In the genomic region with DNA sequence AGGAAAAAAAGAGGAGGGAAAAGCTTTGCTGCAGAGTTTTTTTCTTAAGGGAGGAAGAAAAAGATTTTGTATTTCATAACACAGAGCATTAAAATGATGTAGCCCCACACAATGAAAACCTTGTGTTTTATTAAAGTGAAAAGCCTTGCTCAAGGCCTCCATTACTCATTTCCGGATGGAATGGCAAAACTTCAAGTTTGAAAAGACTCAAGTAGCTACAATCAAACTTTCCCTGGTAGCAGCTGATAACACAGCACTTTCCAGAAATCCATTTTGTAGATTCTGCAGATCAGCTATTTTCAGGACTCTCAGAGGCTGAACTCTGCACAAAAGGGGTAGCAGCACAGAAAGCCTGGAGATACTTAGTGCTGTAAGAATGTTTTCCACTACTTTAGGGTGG, we compare ENCODE assay signal across 8 cellular contexts.
A peak's percentile ranks its signal among the peaks of the same experiment; 100 is the strongest.
DNase-seq lines count a peak whose midpoint lies in the region; ATAC-seq, FAIRE-seq and TF ChIP-seq lines count a peak whose summit lies in the region.

No MANE protein-coding gene starts in this region.

- H3K27me3 ChIP-seq in body of pancreas (no peaks in the 10 kb centered on the region), thoracic aorta (replicated peaks; ENCODE audit: insufficient read depth) (no peaks in the 10 kb centered on the region)

- CTCF ChIA-PET in activated CD8-positive, alpha-beta T cell treated with anti-CD3 and anti-CD28 coated beads, Interleukin-2, amount 10 ng/mL, durations not matched to agents 7 days and 5 days (lab: Charles Lee) = no interaction called here

- peaks cover 4% of the 10 kb centered on the region for H3K9me3 Mint-ChIP-seq in activated CD8-positive, alpha-beta T cell treated with anti-CD3 and anti-CD28 coated beads, Interleukin-2, amount 10 ng/mL, durations not matched to agents 7 days and 5 days (ENCODE audit: insufficient read depth)

- H3K4me3 ChIP-seq in body of pancreas (no peak overlapping the region), thoracic aorta (no peak overlapping the region), kidney (ENCODE audit: low read length in 2 of 2) (no peak overlapping the region)

- H3K27ac Mint-ChIP-seq in activated CD8-positive, alpha-beta T cell treated with anti-CD3 and anti-CD28 coated beads, Interleukin-2, amount 10 ng/mL, durations not matched to agents 7 days and 5 days = no peak overlapping the region

- H3K9me3 ChIP-seq in body of pancreas (no peaks in the 10 kb centered on the region), thoracic aorta (no peaks in the 10 kb centered on the region), kidney (ENCODE audit: control insufficient read depth in 1 of 2, low read length in 2 of 2) (no peaks in the 10 kb centered on the region)

- ATAC-seq in body of pancreas = peak; percentile 63
- ATAC-seq in left cardiac atrium = peak; percentile 71 to 75
- ATAC-seq in thoracic aorta (ENCODE audit: insufficient number of reproducible peaks, low FRiP score, low read depth) = peak; percentile 63
- no peak for ATAC-seq in activated CD8-positive, alpha-beta T cell treated with anti-CD3 and anti-CD28 coated beads, Interleukin-2, amount 10 ng/mL, durations not matched to agents 7 days and 5 days
- no peak for ATAC-seq in GM21529 (IDR thresholded peaks at IDR 0.05; ENCODE audit: unreplicated experiment)

- H3K36me3 Mint-ChIP-seq in activated CD8-positive, alpha-beta T cell treated with anti-CD3 and anti-CD28 coated beads, Interleukin-2, amount 10 ng/mL, durations not matched to agents 7 days and 5 days (ENCODE audit: low read depth) = no peaks in the 10 kb centered on the region

- H3K9ac ChIP-seq in kidney (ENCODE audit: low read length in 2 of 2) = no peak overlapping the region

- H3K4me1 Mint-ChIP-seq in activated CD8-positive, alpha-beta T cell treated with anti-CD3 and anti-CD28 coated beads, Interleukin-2, amount 10 ng/mL, durations not matched to agents 7 days and 5 days (ENCODE audit: low read depth) = no peaks in the 10 kb centered on the region

- H3K36me3 ChIP-seq in body of pancreas (replicated peaks in 1 of 2; ENCODE audit: insufficient read depth in 1 of 2, low read depth in 2 of 2) (no peaks in the 10 kb centered on the region), thoracic aorta (no peaks in the 10 kb centered on the region), kidney (ENCODE audit: control insufficient read depth in 1 of 2, insufficient read depth in 2 of 2, low read length in 2 of 2) (no peaks in the 10 kb centered on the region)

- H3K4me1 ChIP-seq in body of pancreas = peaks cover 11% of the 10 kb centered on the region
- peaks cover 0 to 20% of the 10 kb centered on the region in 2 donors for H3K4me1 ChIP-seq in thoracic aorta (ENCODE audit: control insufficient read depth in 1 of 2, low read depth in 2 of 2)
- no peaks in the 10 kb centered on the region for H3K4me1 ChIP-seq in kidney (ENCODE audit: control insufficient read depth in 1 of 2, insufficient read depth in 1 of 2, low read depth in 1 of 2, low read length in 2 of 2)

- no peak for FAIRE-seq in kidney (lab: Jason Lieb, UNC)

- TF ChIP-seq POLR2A in body of pancreas (IDR thresholded peaks at IDR 0.05) = no peak

- 17 to 18% methylated on average over 1 of the region's 1 CpG for WGBS in body of pancreas, 2 donors

- H3K27me3 Mint-ChIP-seq in activated CD8-positive, alpha-beta T cell treated with anti-CD3 and anti-CD28 coated beads, Interleukin-2, amount 10 ng/mL, durations not matched to agents 7 days and 5 days (ENCODE audit: low read depth) = no peaks in the 10 kb centered on the region

- H3K27ac ChIP-seq in body of pancreas (peak overlapping the region in 1 of 4 donors; percentile 32), thoracic aorta (peak overlapping the region in 1 of 2 donors; percentile 39), kidney (ENCODE audit: low read depth in 2 of 2, low read length in 2 of 2) (no peak overlapping the region), caudate nucleus (ENCODE audit: low read depth, low read length) (no peak overlapping the region)

- H3K4me3 Mint-ChIP-seq in activated CD8-positive, alpha-beta T cell treated with anti-CD3 and anti-CD28 coated beads, Interleukin-2, amount 10 ng/mL, durations not matched to agents 7 days and 5 days = no peak overlapping the region

- DNase-seq in HT1080 (ENCODE audit: low read depth) (peak; percentile 84), body of pancreas (peak in 1 of 4 donors; percentile 15), left cardiac atrium (no peak), thoracic aorta (ENCODE audit: low spot score) (no peak), kidney (no peak), caudate nucleus (lab: John Stamatoyannopoulos, UW) (no peak)
- DNase-seq in activated CD8-positive, alpha-beta T cell treated with anti-CD3 and anti-CD28 coated beads, Interleukin-2, amount 10 ng/mL, durations not matched to agents 7 days and 5 days = no peak

- TF ChIP-seq CTCF in body of pancreas (IDR thresholded peaks at IDR 0.05) (no peak), thoracic aorta (IDR thresholded peaks at IDR 0.05) (no peak), kidney (IDR thresholded peaks at IDR 0.05; ENCODE audit: borderline replicate concordance, extremely low read depth, insufficient read depth) (no peak)

- intact Hi-C loops in body of pancreas (cut with DNase I) (no loop called here), left cardiac atrium (cut with DNase I) (no loop called here), kidney (cut with DNase I) (no loop called here)

- POLR2A ChIA-PET in activated CD8-positive, alpha-beta T cell treated with anti-CD3 and anti-CD28 coated beads, Interleukin-2, amount 10 ng/mL, durations not matched to agents 7 days and 5 days (lab: Charles Lee) = no interaction called here

Comparison
In these comparisons a context has a peak if more than half of its experiments do, and no peak if none do; other contexts are left out.
1. ATAC-seq: peak in body of pancreas (single experiment), left cardiac atrium (2 of 2) and thoracic aorta (single experiment); none in activated CD8-positive, alpha-beta T cell treated with anti-CD3 and anti-CD28 coated beads, Interleukin-2, amount 10 ng/mL, durations not matched to agents 7 days and 5 days (single experiment) and GM21529 (single experiment).